In the genomic region with DNA sequence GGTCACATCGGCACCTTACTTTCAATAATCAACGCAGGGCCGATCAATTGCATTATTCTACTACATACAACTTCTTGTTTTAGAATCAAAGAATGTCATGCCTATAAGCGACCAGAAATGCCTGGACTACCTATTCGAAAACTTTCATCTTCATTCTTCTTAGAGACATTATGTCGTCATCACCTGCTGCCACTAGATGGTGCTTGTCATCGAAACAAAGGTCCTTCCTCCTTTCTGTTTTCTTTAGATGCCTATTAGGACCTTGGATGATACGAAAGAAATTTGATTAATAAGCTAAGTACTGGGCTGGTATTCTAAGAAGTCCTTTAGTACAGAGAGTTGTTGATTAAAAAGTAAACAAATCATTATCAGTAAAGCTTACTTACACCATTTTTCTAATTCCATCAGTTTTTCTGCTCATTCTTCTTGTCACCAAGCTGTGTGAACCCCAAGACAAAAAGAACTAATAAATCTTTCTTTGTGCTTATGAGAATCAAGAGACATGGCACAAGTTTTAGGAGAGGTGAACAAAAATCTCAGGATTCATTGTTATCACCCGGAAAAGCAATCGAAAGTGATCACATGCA, we compare ENCODE assay signal across 8 cellular contexts.
A peak's percentile ranks its signal among the peaks of the same experiment; 100 is the strongest.
DNase-seq lines count a peak whose midpoint lies in the region; ATAC-seq, FAIRE-seq and TF ChIP-seq lines count a peak whose summit lies in the region.

No MANE protein-coding gene starts in this region.

- H3K9me3 ChIP-seq in left ventricle myocardium inferior (replicated peaks): no peaks in the 10 kb centered on the region
- H3K9me3 ChIP-seq in small intestine (ENCODE audit: control insufficient read depth, low read depth): no peaks in the 10 kb centered on the region

- no peaks in the 10 kb centered on the region for H3K36me3 ChIP-seq in left ventricle myocardium inferior
- H3K36me3 ChIP-seq in small intestine (ENCODE audit: control insufficient read depth in 2 of 2, insufficient read depth in 2 of 2, low read length in 2 of 2): no peaks in the 10 kb centered on the region

- DNase-seq in Daoy (ENCODE audit: low read depth) (peak; percentile 25), NCI-H748 treated with DMSO at 0.1 percent for 48 hours (lab: John Stamatoyannopoulos, UW) (peak; percentile 16), left ventricle myocardium inferior (no peak), small intestine (peak; percentile 86)
- peak; percentile 17 for DNase-seq in activated naive CD4-positive, alpha-beta T cell treated with anti-CD3 and anti-CD28 coated beads, Interleukin-2, amount 50 U/mL, for 16 hours
- DNase-seq in activated effector memory CD4-positive, alpha-beta T cell treated with Interleukin-2 at 50 U/mL for 16 hours: no peak

- H3K27ac ChIP-seq in left ventricle myocardium inferior (replicated peaks): no peak overlapping the region
- H3K27ac ChIP-seq in small intestine (ENCODE audit: low read depth in 1 of 2, low read length in 1 of 2): no peak overlapping the region

- intact Hi-C loops in left ventricle myocardium inferior (cut with micrococcal nuclease): loop anchor here (10.0 kb wide), 1 partner anchor 531 kb away; no protein-coding TSS in a partner anchor

- H3K27me3 ChIP-seq in left ventricle myocardium inferior (ENCODE audit: low read depth) (peaks cover 22% of the 10 kb centered on the region), small intestine (ENCODE audit: control insufficient read depth in 2 of 2, insufficient read depth in 2 of 2, low read length in 2 of 2) (peaks cover 0 to 4% of the 10 kb centered on the region in 2 donors)

- peak; percentile 82 for FAIRE-seq in small intestine (lab: Jason Lieb, UNC)

- peak; percentile 70 for TF ChIP-seq CTCF in left ventricle myocardium inferior (IDR thresholded peaks at IDR 0.05; ENCODE audit: borderline replicate concordance)

- 10 to 25% (median 17%) methylated on average over 10 of the region's 10 CpGs for WGBS in small intestine, 3 donors

- H3K4me1 ChIP-seq in left ventricle myocardium inferior: peaks cover 31% of the 10 kb centered on the region
- no peaks in the 10 kb centered on the region for H3K4me1 ChIP-seq in small intestine (ENCODE audit: control insufficient read depth in 2 of 2, insufficient read depth in 1 of 2, low read depth in 1 of 2, low read length in 1 of 2)

- H3K4me3 ChIP-seq in left ventricle myocardium inferior: no peak overlapping the region
- no peak overlapping the region for H3K4me3 ChIP-seq in small intestine (ENCODE audit: low read depth in 1 of 2, low read length in 2 of 2)

- ATAC-seq in GM19372 (IDR thresholded peaks at IDR 0.05; ENCODE audit: low read depth, unreplicated experiment) (peak; percentile 55), HG03280 (IDR thresholded peaks at IDR 0.05; ENCODE audit: unreplicated experiment) (peak; percentile 78)

Comparison
In these comparisons a context has a peak if more than half of its experiments do, and no peak if none do; other contexts are left out.
1. DNase-seq: peak in Daoy (single experiment), NCI-H748 treated with DMSO at 0.1 percent for 48 hours (single experiment), activated naive CD4-positive, alpha-beta T cell treated with anti-CD3 and anti-CD28 coated beads, Interleukin-2, amount 50 U/mL, for 16 hours (single experiment) and small intestine (single experiment); none in left ventricle myocardium inferior (single experiment) and activated effector memory CD4-positive, alpha-beta T cell treated with Interleukin-2 at 50 U/mL for 16 hours (single experiment).